In genomic region chr10:23362879-23363787, GRCh38 we compare ENCODE assay signal across 9 cellular contexts. TPM values are rescaled to one million over a fixed set of nuclear protein-coding genes. Genes with fewer than 3 reads are reported as not detected.
A peak's percentile ranks its signal among the peaks of the same experiment; 100 is the strongest.
DNase-seq lines count a peak whose midpoint lies in the region; ATAC-seq and TF ChIP-seq lines count a peak whose summit lies in the region.
"Had no signal": no experiment of that assay in that cellular context is flagged by ENCODE, and none has a peak within 500 bp of the region (broad histone marks: within the 10 kb centered on the region; RNA-seq: fewer than 3 reads in every experiment).

No MANE protein-coding gene starts in this region.

- H3K27me3 ChIP-seq in stomach: no peaks in the 10 kb centered on the region

- no peak overlapping the region for H3K27ac ChIP-seq in stomach

- intact Hi-C loops in stomach (cut with DNase I; ENCODE audit: low total_unique reads): no loop called here

- H3K27ac Mint-ChIP-seq in stimulated activated effector memory CD8-positive, alpha-beta T cell treated with anti-CD3 and anti-CD28 coated beads, Interleukin-12 subunit alpha, Interleukin-12 subunit beta, amount 100 ng/mL, for 72 hours: peak overlapping the region; percentile 52

- no peak for TF ChIP-seq EP300 in stomach (IDR thresholded peaks at IDR 0.05)

- no peaks in the 10 kb centered on the region for H3K9me3 ChIP-seq in stomach

- no peaks in the 10 kb centered on the region for H3K36me3 Mint-ChIP-seq in stimulated activated effector memory CD8-positive, alpha-beta T cell treated with anti-CD3 and anti-CD28 coated beads, Interleukin-12 subunit alpha, Interleukin-12 subunit beta, amount 100 ng/mL, for 72 hours

- peak overlapping the region; percentile 46 for H3K4me3 Mint-ChIP-seq in stimulated activated effector memory CD8-positive, alpha-beta T cell treated with anti-CD3 and anti-CD28 coated beads, Interleukin-12 subunit alpha, Interleukin-12 subunit beta, amount 100 ng/mL, for 72 hours

- 73 to 79% (median 74%) methylated on average over 9 of the region's 9 CpGs for WGBS in stomach, 5 donors

- H3K4me3 ChIP-seq in stomach: no peak overlapping the region

- H3K4me1 ChIP-seq in stomach: no peaks in the 10 kb centered on the region

- no peak for TF ChIP-seq CTCF in stomach (IDR thresholded peaks at IDR 0.05)

- H3K36me3 ChIP-seq in stomach: no peaks in the 10 kb centered on the region

- no peak for TF ChIP-seq POLR2A in stomach (IDR thresholded peaks at IDR 0.05)

- ATAC-seq in GM19395 (IDR thresholded peaks at IDR 0.05; ENCODE audit: unreplicated experiment) (peak; percentile 42), HG02973 (IDR thresholded peaks at IDR 0.05; ENCODE audit: unreplicated experiment) (peak; percentile 48)
- peak; percentile 78 for ATAC-seq in stimulated activated effector memory CD8-positive, alpha-beta T cell treated with anti-CD3 and anti-CD28 coated beads, Interleukin-12 subunit alpha, Interleukin-12 subunit beta, amount 100 ng/mL, for 72 hours

- DNase-seq in activated CD4-positive, alpha-beta T cell treated with anti-CD3 and anti-CD28 coated beads, Interleukin-2, amount 50 U/mL, for 48 hours: peak; percentile 45 to 58
- DNase-seq in stimulated activated effector memory CD8-positive, alpha-beta T cell treated with anti-CD3 and anti-CD28 coated beads, Interleukin-12 subunit alpha, Interleukin-12 subunit beta, amount 100 ng/mL, for 72 hours (ENCODE audit: low spot score in 2 of 2): no peak
- DNase-seq in foreskin melanocyte (no peak), HUDEP-2 (lab: John Stamatoyannopoulos, UW; ENCODE audit: unreplicated experiment in 76 of 76) (no peak), stomach (no peak)
- DNase-seq: NCI-H510A treated with DMSO at 0.1 percent for 48 hours had no signal

- H3K4me1 Mint-ChIP-seq in stimulated activated effector memory CD8-positive, alpha-beta T cell treated with anti-CD3 and anti-CD28 coated beads, Interleukin-12 subunit alpha, Interleukin-12 subunit beta, amount 100 ng/mL, for 72 hours: peaks cover 48% of the 10 kb centered on the region

- H3K9me3 Mint-ChIP-seq in stimulated activated effector memory CD8-positive, alpha-beta T cell treated with anti-CD3 and anti-CD28 coated beads, Interleukin-12 subunit alpha, Interleukin-12 subunit beta, amount 100 ng/mL, for 72 hours: no peaks in the 10 kb centered on the region

RNA-seq across cellular contexts. Expression of gene C10orf67, which starts 18.5 kb away (rescaled TPM):
- total RNA-seq in stomach: 1 to 10 TPM in 1 of 5 donors, under 1 TPM in 1, not detected in 3; 0.18 to 1.2 TPM
- under 1 TPM in 1 of 3 donors, not detected in 2; 0.31 TPM for polyA plus RNA-seq in stomach
- total RNA-seq: myocyte had no signal

Comparison
In these comparisons a context has a peak if more than half of its experiments do, and no peak if none do; other contexts are left out.
1. DNase-seq: peak in activated CD4-positive, alpha-beta T cell treated with anti-CD3 and anti-CD28 coated beads, Interleukin-2, amount 50 U/mL, for 48 hours (2 of 2); none in stimulated activated effector memory CD8-positive, alpha-beta T cell treated with anti-CD3 and anti-CD28 coated beads, Interleukin-12 subunit alpha, Interleukin-12 subunit beta, amount 100 ng/mL, for 72 hours (0 of 2), foreskin melanocyte (single experiment), HUDEP-2 (0 of 76) and stomach (single experiment).
2. Peak in every context shown above with its lines, with median percentiles within 50 percentile points of each other: ATAC-seq.